Comparison of ENCODE assay signal across 15 cellular contexts in genomic region chr2:196989496-196989895, GRCh38.
DNase-seq lines count a peak whose midpoint lies in the region; ATAC-seq and TF ChIP-seq lines count a peak whose summit lies in the region.
"Had no signal": no experiment of that assay in that cellular context is flagged by ENCODE, and none has a peak within 500 bp of the region (broad histone marks: within the 10 kb centered on the region; RNA-seq: fewer than 3 reads in every experiment).

No MANE protein-coding gene starts in this region.

- no peak for TF ChIP-seq POLR2A in erythroblast (IDR thresholded peaks at IDR 0.05; ENCODE audit: low read length)

- DNase-seq in activated naive CD4-positive, alpha-beta T cell treated with anti-CD3 and anti-CD28 coated beads, Interleukin-2, amount 10 ng/mL, durations not matched to agents 7 days and 5 days, result no peak
- DNase-seq in NCI-H69 (lab: John Stamatoyannopoulos, UW) (peak; percentile 6), WTC11 (ENCODE audit: low spot score) (no peak), erythroblast (lab: John Stamatoyannopoulos, UW) (no peak), WERI-Rb-1 (no peak)
- no peak for DNase-seq in stimulated activated naive CD8-positive, alpha-beta T cell treated with anti-CD3 and anti-CD28 coated beads, Interleukin-15, amount 100 ng/mL, for 72 hours
- DNase-seq: dermis blood vessel endothelial cell, glutamatergic neuron, MM.1S, pancreas, SHP77 treated with DMSO at 0.1 percent for 48 hours, upper lobe of right lung had no signal

- no peaks in the 10 kb centered on the region for H3K9me3 Mint-ChIP-seq in activated naive CD4-positive, alpha-beta T cell treated with anti-CD3 and anti-CD28 coated beads, Interleukin-2, amount 50 U/mL, for 24 hours
- no peaks in the 10 kb centered on the region for H3K9me3 Mint-ChIP-seq in activated naive CD4-positive, alpha-beta T cell treated with anti-CD3 and anti-CD28 coated beads, Interleukin-2, amount 10 ng/mL, durations not matched to agents 7 days and 5 days
- peaks cover 7% of the 10 kb centered on the region for H3K9me3 Mint-ChIP-seq in activated naive CD8-positive, alpha-beta T cell (ENCODE audit: low read depth)
- H3K9me3 Mint-ChIP-seq in stimulated activated naive CD8-positive, alpha-beta T cell treated with anti-CD3 and anti-CD28 coated beads, Interleukin-15, amount 100 ng/mL, for 72 hours, result peaks cover 0 to 8% of the 10 kb centered on the region in 2 donors
- peaks cover 8% of the 10 kb centered on the region for H3K9me3 Mint-ChIP-seq in WTC11

- no peaks in the 10 kb centered on the region for H3K27me3 ChIP-seq in WERI-Rb-1 (ENCODE audit: insufficient read depth, low read depth, severe bottlenecking)
- H3K27me3 ChIP-seq: esophagus muscularis mucosa, pancreas, upper lobe of right lung had no signal

- peaks cover 16% of the 10 kb centered on the region for H3K36me3 Mint-ChIP-seq in activated naive CD4-positive, alpha-beta T cell treated with anti-CD3 and anti-CD28 coated beads, Interleukin-2, amount 50 U/mL, for 24 hours
- H3K36me3 Mint-ChIP-seq in activated naive CD4-positive, alpha-beta T cell treated with anti-CD3 and anti-CD28 coated beads, Interleukin-2, amount 10 ng/mL, durations not matched to agents 7 days and 5 days, result peaks cover 79% of the 10 kb centered on the region
- peaks cover 32% of the 10 kb centered on the region for H3K36me3 Mint-ChIP-seq in activated naive CD8-positive, alpha-beta T cell
- no peaks in the 10 kb centered on the region for H3K36me3 Mint-ChIP-seq in WTC11

- no peaks in the 10 kb centered on the region for H3K9me3 ChIP-seq in WERI-Rb-1 (ENCODE audit: severe bottlenecking)
- H3K9me3 ChIP-seq: esophagus muscularis mucosa, pancreas, upper lobe of right lung had no signal

- TF ChIP-seq CTCF in WTC11 (IDR thresholded peaks at IDR 0.05), result no peak
- TF ChIP-seq CTCF in WERI-Rb-1 (IDR thresholded peaks at IDR 0.05; ENCODE audit: low read depth, low read length), result no peak

- CTCF ChIA-PET in activated naive CD4-positive, alpha-beta T cell treated with anti-CD3 and anti-CD28 coated beads, Interleukin-2, amount 10 ng/mL, durations not matched to agents 7 days and 5 days (lab: Charles Lee), result interaction anchor here (0.8 kb wide), 1 partner anchor 64 kb away, joined by 3 read pairs; no protein-coding TSS in a partner anchor
- CTCF ChIA-PET in WTC11 (lab: Charles Lee), result interaction anchor here (0.5 kb wide), 1 partner anchor 10 kb away, joined by 4 read pairs; no protein-coding TSS in a partner anchor

- peak overlapping the region; percentile 19 for H3K4me3 Mint-ChIP-seq in activated naive CD4-positive, alpha-beta T cell treated with anti-CD3 and anti-CD28 coated beads, Interleukin-2, amount 50 U/mL, for 24 hours
- H3K4me3 Mint-ChIP-seq in activated naive CD4-positive, alpha-beta T cell treated with anti-CD3 and anti-CD28 coated beads, Interleukin-2, amount 10 ng/mL, durations not matched to agents 7 days and 5 days, result no peak overlapping the region
- peak overlapping the region; percentile 36 for H3K4me3 Mint-ChIP-seq in activated naive CD8-positive, alpha-beta T cell
- peak overlapping the region in 1 of 2 donors; percentile 60 for H3K4me3 Mint-ChIP-seq in stimulated activated naive CD8-positive, alpha-beta T cell treated with anti-CD3 and anti-CD28 coated beads, Interleukin-15, amount 100 ng/mL, for 72 hours
- H3K4me3 Mint-ChIP-seq in WTC11, result no peak overlapping the region

- H3K27me3 Mint-ChIP-seq in activated naive CD4-positive, alpha-beta T cell treated with anti-CD3 and anti-CD28 coated beads, Interleukin-2, amount 50 U/mL, for 24 hours, result no peaks in the 10 kb centered on the region
- H3K27me3 Mint-ChIP-seq in activated naive CD4-positive, alpha-beta T cell treated with anti-CD3 and anti-CD28 coated beads, Interleukin-2, amount 10 ng/mL, durations not matched to agents 7 days and 5 days, result no peaks in the 10 kb centered on the region
- no peaks in the 10 kb centered on the region for H3K27me3 Mint-ChIP-seq in activated naive CD8-positive, alpha-beta T cell
- no peaks in the 10 kb centered on the region for H3K27me3 Mint-ChIP-seq in stimulated activated naive CD8-positive, alpha-beta T cell treated with anti-CD3 and anti-CD28 coated beads, Interleukin-15, amount 100 ng/mL, for 72 hours
- no peaks in the 10 kb centered on the region for H3K27me3 Mint-ChIP-seq in WTC11 (ENCODE audit: low read depth)

- no peak for ATAC-seq in stimulated activated naive CD8-positive, alpha-beta T cell treated with anti-CD3 and anti-CD28 coated beads, Interleukin-15, amount 100 ng/mL, for 72 hours
- ATAC-seq in WTC11, result no peak
- ATAC-seq: upper lobe of right lung had no signal

- POLR2A ChIA-PET in WTC11 (lab: Charles Lee), result no interaction called here

- peak overlapping the region; percentile 88 for H3K27ac Mint-ChIP-seq in activated naive CD4-positive, alpha-beta T cell treated with anti-CD3 and anti-CD28 coated beads, Interleukin-2, amount 50 U/mL, for 24 hours
- no peak overlapping the region for H3K27ac Mint-ChIP-seq in activated naive CD4-positive, alpha-beta T cell treated with anti-CD3 and anti-CD28 coated beads, Interleukin-2, amount 10 ng/mL, durations not matched to agents 7 days and 5 days
- H3K27ac Mint-ChIP-seq in activated naive CD8-positive, alpha-beta T cell, result peak overlapping the region; percentile 95
- peak overlapping the region; percentile 80 to 93 for H3K27ac Mint-ChIP-seq in stimulated activated naive CD8-positive, alpha-beta T cell treated with anti-CD3 and anti-CD28 coated beads, Interleukin-15, amount 100 ng/mL, for 72 hours
- no peak overlapping the region for H3K27ac Mint-ChIP-seq in WTC11

- H3K4me1 Mint-ChIP-seq in activated naive CD4-positive, alpha-beta T cell treated with anti-CD3 and anti-CD28 coated beads, Interleukin-2, amount 50 U/mL, for 24 hours, result peaks cover 67% of the 10 kb centered on the region
- peaks cover 45% of the 10 kb centered on the region for H3K4me1 Mint-ChIP-seq in activated naive CD4-positive, alpha-beta T cell treated with anti-CD3 and anti-CD28 coated beads, Interleukin-2, amount 10 ng/mL, durations not matched to agents 7 days and 5 days
- peaks cover 74% of the 10 kb centered on the region for H3K4me1 Mint-ChIP-seq in activated naive CD8-positive, alpha-beta T cell (ENCODE audit: low read depth)
- peaks cover 68% of the 10 kb centered on the region for H3K4me1 Mint-ChIP-seq in stimulated activated naive CD8-positive, alpha-beta T cell treated with anti-CD3 and anti-CD28 coated beads, Interleukin-15, amount 100 ng/mL, for 72 hours
- H3K4me1 Mint-ChIP-seq in WTC11, result peaks cover 29% of the 10 kb centered on the region

- no peak overlapping the region for H3K27ac ChIP-seq in WERI-Rb-1
- H3K27ac ChIP-seq: pancreas, upper lobe of right lung had no signal

- no peak overlapping the region for H3K4me3 ChIP-seq in WERI-Rb-1 (ENCODE audit: low read depth, low read length)
- H3K4me3 ChIP-seq: esophagus muscularis mucosa, pancreas, upper lobe of right lung had no signal

- H3K36me3 ChIP-seq in WERI-Rb-1, result no peaks in the 10 kb centered on the region
- H3K36me3 ChIP-seq: pancreas had no signal

TF ChIP-seq in WTC11, 78 proteins besides CTCF, POLR2A, EP300 and RAD21 (continues in another document):
- no peak for TF ChIP-seq TEAD1 (CRISPR knock-in tag; IDR thresholded peaks at IDR 0.05)
- TF ChIP-seq IRF1 (CRISPR knock-in tag; IDR thresholded peaks at IDR 0.05), result no peak
- no peak for TF ChIP-seq HMGXB4 (CRISPR knock-in tag; IDR thresholded peaks at IDR 0.05)
- no peak for TF ChIP-seq MXD4 (CRISPR knock-in tag; IDR thresholded peaks at IDR 0.05; ENCODE audit: borderline replicate concordance)
- TF ChIP-seq ZNF232 (CRISPR knock-in tag; IDR thresholded peaks at IDR 0.05), result no peak
- TF ChIP-seq CBFB (CRISPR knock-in tag; IDR thresholded peaks at IDR 0.05; ENCODE audit: low read depth), result no peak
- TF ChIP-seq FOXK1 (CRISPR knock-in tag; IDR thresholded peaks at IDR 0.05), result no peak
- TF ChIP-seq ZNF512 (CRISPR knock-in tag; IDR thresholded peaks at IDR 0.05; ENCODE audit: borderline replicate concordance), result no peak
- no peak for TF ChIP-seq ZNF121 (CRISPR knock-in tag; IDR thresholded peaks at IDR 0.05)
- TF ChIP-seq JAZF1 (CRISPR knock-in tag; IDR thresholded peaks at IDR 0.05), result no peak
- TF ChIP-seq TEAD4 (CRISPR knock-in tag; IDR thresholded peaks at IDR 0.05), result no peak

Comparison
In these comparisons a context has a peak if more than half of its experiments do, and no peak if none do; other contexts are left out.
1. H3K27ac Mint-ChIP-seq: peak in activated naive CD4-positive, alpha-beta T cell treated with anti-CD3 and anti-CD28 coated beads, Interleukin-2, amount 50 U/mL, for 24 hours (single experiment), activated naive CD8-positive, alpha-beta T cell (single experiment) and stimulated activated naive CD8-positive, alpha-beta T cell treated with anti-CD3 and anti-CD28 coated beads, Interleukin-15, amount 100 ng/mL, for 72 hours (2 of 2); none in activated naive CD4-positive, alpha-beta T cell treated with anti-CD3 and anti-CD28 coated beads, Interleukin-2, amount 10 ng/mL, durations not matched to agents 7 days and 5 days (single experiment) and WTC11 (single experiment).
2. H3K4me3 Mint-ChIP-seq: peak in activated naive CD4-positive, alpha-beta T cell treated with anti-CD3 and anti-CD28 coated beads, Interleukin-2, amount 50 U/mL, for 24 hours (single experiment) and activated naive CD8-positive, alpha-beta T cell (single experiment); none in activated naive CD4-positive, alpha-beta T cell treated with anti-CD3 and anti-CD28 coated beads, Interleukin-2, amount 10 ng/mL, durations not matched to agents 7 days and 5 days (single experiment) and WTC11 (single experiment).